In the genomic region with DNA sequence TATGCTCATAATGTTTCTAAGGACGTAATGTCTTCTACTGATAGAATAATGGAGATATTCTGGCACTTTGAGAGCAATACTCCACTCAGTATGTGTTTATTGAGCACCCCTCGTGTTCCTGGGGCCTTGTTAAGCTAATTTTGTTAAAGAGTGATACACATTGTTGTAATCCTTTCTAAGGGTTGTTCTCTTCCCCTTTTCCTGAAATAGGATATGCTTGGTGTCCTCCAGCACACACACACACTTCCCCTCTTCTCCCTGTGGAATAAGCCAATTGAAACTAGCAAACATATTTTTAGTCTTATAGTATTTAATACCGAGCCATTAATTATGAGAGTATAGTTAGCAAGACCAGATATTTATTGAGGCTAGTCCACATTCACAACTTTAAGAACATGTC, we compare ENCODE assay signal across 20 cellular contexts.
DNase-seq lines count a peak whose midpoint lies in the region; ATAC-seq and TF ChIP-seq lines count a peak whose summit lies in the region.
"Had no signal": no experiment of that assay in that cellular context is flagged by ENCODE, and none has a peak within 500 bp of the region (broad histone marks: within the 10 kb centered on the region; RNA-seq: fewer than 3 reads in every experiment).

No MANE protein-coding gene starts in this region.

- intact Hi-C loops in left ventricle myocardium superior (cut with micrococcal nuclease) (no loop called here), Right ventricle myocardium inferior (cut with DNase I) (no loop called here)

- no peak overlapping the region for H4K91ac ChIP-seq in trophoblast cell (ENCODE audit: low read depth, low read length)

- H3K4me1 ChIP-seq in trophoblast cell (ENCODE audit: control insufficient read depth in 1 of 2, insufficient read depth in 2 of 2, low read length in 2 of 2) = no peaks in the 10 kb centered on the region
- H3K4me1 ChIP-seq: body of pancreas, testis had no signal

- no peak overlapping the region for H3K4me3 ChIP-seq in coronary artery
- no peak overlapping the region for H3K4me3 ChIP-seq in trophoblast cell (ENCODE audit: low read depth, low read length)
- H3K4me3 ChIP-seq in foreskin fibroblast (ENCODE audit: low read depth in 1 of 2, low read length in 2 of 2) = no peak overlapping the region
- H3K4me3 ChIP-seq: body of pancreas, SJSA1, testis had no signal

- no peak overlapping the region for H3K18ac ChIP-seq in trophoblast cell (ENCODE audit: low read length)

- H2BK12ac ChIP-seq in trophoblast cell (ENCODE audit: low read length) = no peak overlapping the region

- H3K27ac ChIP-seq in coronary artery (peak overlapping the region; percentile 67 to 85), trophoblast cell (ENCODE audit: low read depth, low read length) (peak overlapping the region; percentile 6)
- H3K27ac ChIP-seq: body of pancreas, testis had no signal

- peak; percentile 43 for ATAC-seq in left ventricle myocardium superior
- no peak for ATAC-seq in Right ventricle myocardium inferior
- ATAC-seq in HG03196 (IDR thresholded peaks at IDR 0.05; ENCODE audit: unreplicated experiment) = no peak
- ATAC-seq: body of pancreas; natural killer cell; stimulated activated effector memory CD8-positive, alpha-beta T cell treated with anti-CD3 and anti-CD28 coated beads, Interleukin-12 subunit alpha, Interleukin-12 subunit beta, amount 100 ng/mL, for 72 hours; T-helper 17 cell had no signal

- peaks cover 8 to 28% of the 10 kb centered on the region in 2 experiments for H3K36me3 ChIP-seq in trophoblast cell (ENCODE audit: control insufficient read depth in 1 of 2, insufficient read depth in 2 of 2, low read length in 2 of 2)

- no peak overlapping the region for H3K23ac ChIP-seq in trophoblast cell (ENCODE audit: low read length)

- H3K14ac ChIP-seq in trophoblast cell (ENCODE audit: low read length) = no peak overlapping the region

- no peak for TF ChIP-seq CTCF in coronary artery (IDR thresholded peaks at IDR 0.05)
- no peak for TF ChIP-seq CTCF in foreskin fibroblast (IDR thresholded peaks at IDR 0.05; ENCODE audit: low read depth, low read length)

- H4K8ac ChIP-seq in trophoblast cell (ENCODE audit: low read depth, low read length) = no peak overlapping the region

- no peaks in the 10 kb centered on the region for H3K79me2 ChIP-seq in trophoblast cell (ENCODE audit: control insufficient read depth, insufficient read depth, low read length, poor library complexity)

- H3K9me3 ChIP-seq in trophoblast cell (ENCODE audit: insufficient read depth, low read depth, low read length) = no peaks in the 10 kb centered on the region
- H3K9me3 ChIP-seq: body of pancreas, testis had no signal

- H3K27me3 ChIP-seq in trophoblast cell (ENCODE audit: insufficient read depth, low read length) = no peaks in the 10 kb centered on the region
- H3K27me3 ChIP-seq: body of pancreas, SJSA1, testis had no signal

- H3K79me1 ChIP-seq in trophoblast cell (ENCODE audit: low read length) = no peaks in the 10 kb centered on the region

- no peak overlapping the region for H2AFZ ChIP-seq in trophoblast cell (ENCODE audit: insufficient read depth, low read length, poor library complexity)

- no peak overlapping the region for H2BK5ac ChIP-seq in trophoblast cell (ENCODE audit: low read depth, low read length, poor library complexity)

- no peak overlapping the region for H3K4me2 ChIP-seq in trophoblast cell (ENCODE audit: low read length)

- no peak overlapping the region for H2AK5ac ChIP-seq in trophoblast cell (ENCODE audit: low read length)

- no peak overlapping the region for H2BK120ac ChIP-seq in trophoblast cell (ENCODE audit: insufficient read depth, low read length, poor library complexity)

- H4K12ac ChIP-seq in trophoblast cell (ENCODE audit: low read depth, low read length) = no peak overlapping the region

- H3K9ac ChIP-seq in trophoblast cell (ENCODE audit: low read length) = no peak overlapping the region

- no peak for DNase-seq in left ventricle myocardium superior
- DNase-seq in Right ventricle myocardium inferior (ENCODE audit: missing footprints) = no peak
- no peak for DNase-seq in coronary artery (ENCODE audit: low spot score)
- DNase-seq in trophoblast cell = no peak
- no peak for DNase-seq in foreskin fibroblast
- DNase-seq in NCI-H1417 (lab: John Stamatoyannopoulos, UW) = no peak
- no peak for DNase-seq in activated CD4-positive, alpha-beta T cell treated with anti-CD3 and anti-CD28 coated beads, Interleukin-2, amount 50 U/mL, for 48 hours
- DNase-seq: activated CD4-positive, alpha-beta T cell treated with anti-CD3 and anti-CD28 coated beads, Interleukin-2, amount 50 U/mL, for 1 hour; activated CD8-positive, alpha-beta memory T cell treated with anti-CD3 and anti-CD28 coated beads, Interleukin-2, amount 50 U/mL, for 4 hours; body of pancreas; natural killer cell; NCI-H1092 treated with DMSO at 0.1 percent for 48 hours; NCI-H2029 treated with DMSO at 0.1 percent for 48 hours; NCI-H446 treated with DMSO at 0.1 percent for 48 hours; posterior cingulate gyrus; T-helper 17 cell; testis had no signal

- no CpG with 5 or more reads among the region's 3 CpGs for WGBS in trophoblast cell (ENCODE audit: extremely low coverage, insufficient coverage, insufficient read length)

- no peak overlapping the region for H3K4ac ChIP-seq in trophoblast cell (ENCODE audit: low read depth, low read length)
